15 cellular contexts compared by ENCODE assay signal in genomic region chr14:41973178-41973577, GRCh38.
"Had no signal": no experiment of that assay in that cellular context is flagged by ENCODE, and none has a peak within 500 bp of the region (broad histone marks: within the 10 kb centered on the region; RNA-seq: fewer than 3 reads in every experiment).

No MANE protein-coding gene starts in this region.

- ATAC-seq: activated CD4-positive, alpha-beta T cell treated with anti-CD3 and anti-CD28 coated beads for 36 hours; activated CD8-positive, alpha-beta memory T cell treated with anti-CD3 and anti-CD28 coated beads, Interleukin-2, amount 10 ng/mL, durations not matched to agents 7 days and 5 days had no signal

- DNase-seq: activated CD4-positive, alpha-beta memory T cell treated with anti-CD3 and anti-CD28 coated beads for 36 hours; activated CD4-positive, alpha-beta T cell treated with anti-CD3 and anti-CD28 coated beads for 36 hours; activated CD8-positive, alpha-beta memory T cell treated with anti-CD3 and anti-CD28 coated beads, Interleukin-2, amount 10 ng/mL, durations not matched to agents 7 days and 5 days; activated naive CD4-positive, alpha-beta T cell treated with anti-CD3 and anti-CD28 coated beads, Interleukin-2, amount 10 ng/mL, durations not matched to agents 7 days and 5 days; activated T-cell treated with anti-CD3 and anti-CD28 coated beads, Interleukin-2, amount 50 U/mL, for 1 hour; foreskin melanocyte; nucleus accumbens; stimulated activated CD4-positive, alpha-beta T cell treated with anti-CD3 and anti-CD28 coated beads, Interleukin-15, amount 100 ng/mL, for 24 hours; stimulated activated CD4-positive, alpha-beta T cell treated with anti-CD3 and anti-CD28 coated beads, Interleukin-4, amount 100 ng/mL, for 1 hour; stimulated activated naive CD4-positive, alpha-beta T cell; tibial artery; uterus had no signal

- H3K9me3 ChIP-seq: uterus had no signal

- H3K4me1 Mint-ChIP-seq: activated CD4-positive, alpha-beta T cell treated with anti-CD3 and anti-CD28 coated beads for 36 hours; activated CD8-positive, alpha-beta memory T cell treated with anti-CD3 and anti-CD28 coated beads, Interleukin-2, amount 10 ng/mL, durations not matched to agents 7 days and 5 days; activated naive CD4-positive, alpha-beta T cell treated with anti-CD3 and anti-CD28 coated beads, Interleukin-2, amount 10 ng/mL, durations not matched to agents 7 days and 5 days; nephron had no signal

- H3K27ac Mint-ChIP-seq: activated CD4-positive, alpha-beta memory T cell treated with anti-CD3 and anti-CD28 coated beads for 36 hours; activated CD4-positive, alpha-beta T cell treated with anti-CD3 and anti-CD28 coated beads for 36 hours; activated CD8-positive, alpha-beta memory T cell treated with anti-CD3 and anti-CD28 coated beads, Interleukin-2, amount 10 ng/mL, durations not matched to agents 7 days and 5 days; activated naive CD4-positive, alpha-beta T cell treated with anti-CD3 and anti-CD28 coated beads, Interleukin-2, amount 10 ng/mL, durations not matched to agents 7 days and 5 days; dendritic cell treated with granulocyte-macrophage colony-stimulating factor and Interleukin-4, amounts not matched to agents 40 ng/mL and 50 ng/mL, for 4 days; nephron had no signal

- H3K4me1 ChIP-seq: tibial artery, uterus had no signal

- H3K27ac ChIP-seq: epithelial cell of prostate, tibial artery, uterus had no signal

- H3K36me3 ChIP-seq: tibial artery, uterus had no signal

- H3K4me3 Mint-ChIP-seq: activated CD4-positive, alpha-beta memory T cell treated with anti-CD3 and anti-CD28 coated beads for 36 hours; activated CD4-positive, alpha-beta T cell treated with anti-CD3 and anti-CD28 coated beads for 36 hours; activated CD8-positive, alpha-beta memory T cell treated with anti-CD3 and anti-CD28 coated beads, Interleukin-2, amount 10 ng/mL, durations not matched to agents 7 days and 5 days; activated naive CD4-positive, alpha-beta T cell treated with anti-CD3 and anti-CD28 coated beads, Interleukin-2, amount 10 ng/mL, durations not matched to agents 7 days and 5 days; dendritic cell treated with granulocyte-macrophage colony-stimulating factor and Interleukin-4, amounts not matched to agents 40 ng/mL and 50 ng/mL, for 4 days; nephron had no signal

- H3K4me3 ChIP-seq: tibial artery, uterus had no signal

- H3K36me3 Mint-ChIP-seq: activated CD4-positive, alpha-beta memory T cell treated with anti-CD3 and anti-CD28 coated beads for 36 hours; activated CD8-positive, alpha-beta memory T cell treated with anti-CD3 and anti-CD28 coated beads, Interleukin-2, amount 10 ng/mL, durations not matched to agents 7 days and 5 days; activated naive CD4-positive, alpha-beta T cell treated with anti-CD3 and anti-CD28 coated beads, Interleukin-2, amount 10 ng/mL, durations not matched to agents 7 days and 5 days had no signal

- H3K27me3 Mint-ChIP-seq: activated CD4-positive, alpha-beta memory T cell treated with anti-CD3 and anti-CD28 coated beads for 36 hours; activated CD4-positive, alpha-beta T cell treated with anti-CD3 and anti-CD28 coated beads for 36 hours; activated CD8-positive, alpha-beta memory T cell treated with anti-CD3 and anti-CD28 coated beads, Interleukin-2, amount 10 ng/mL, durations not matched to agents 7 days and 5 days; activated naive CD4-positive, alpha-beta T cell treated with anti-CD3 and anti-CD28 coated beads, Interleukin-2, amount 10 ng/mL, durations not matched to agents 7 days and 5 days; dendritic cell treated with granulocyte-macrophage colony-stimulating factor and Interleukin-4, amounts not matched to agents 40 ng/mL and 50 ng/mL, for 4 days had no signal

- H3K27me3 ChIP-seq: tibial artery, uterus had no signal
